ENCODE assay signal across 24 cellular contexts in the genomic region with DNA sequence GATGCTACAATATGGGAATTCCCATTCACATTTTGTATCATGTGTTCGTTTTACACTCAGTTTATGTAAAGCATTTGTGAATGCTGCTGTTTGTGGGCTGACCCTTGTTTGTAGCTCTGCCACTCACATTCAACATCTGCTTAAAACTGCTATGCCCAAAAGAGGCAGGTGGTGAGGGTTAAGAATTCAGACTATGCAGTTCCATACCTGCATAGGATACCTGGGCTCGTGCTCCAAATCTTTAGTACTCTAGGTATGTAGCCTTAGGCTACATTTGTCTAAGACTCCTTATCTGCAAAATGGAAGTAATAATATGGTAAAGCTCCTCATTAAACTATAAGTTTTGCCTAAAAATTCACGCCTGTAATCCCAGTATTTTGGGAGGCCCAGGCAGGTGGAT.
A peak's percentile ranks its signal among the peaks of the same experiment; 100 is the strongest.
DNase-seq lines count a peak whose midpoint lies in the region; ATAC-seq, FAIRE-seq and TF ChIP-seq lines count a peak whose summit lies in the region.
"Had no signal": no experiment of that assay in that cellular context is flagged by ENCODE, and none has a peak within 500 bp of the region (broad histone marks: within the 10 kb centered on the region; RNA-seq: fewer than 3 reads in every experiment).

No MANE protein-coding gene starts in this region.

- TF ChIP-seq CTCF in GM23338 (conservative IDR thresholded peaks at IDR 0.05; ENCODE audit: low read depth in 2 of 2) (no peak), H1 (IDR thresholded peaks at IDR 0.05; ENCODE audit: control extremely low read depth in 1 of 3, insufficient read depth in 1 of 3, low read depth in 1 of 3, low read length in 3 of 3) (no peak), gastroesophageal sphincter (IDR thresholded peaks at IDR 0.05) (no peak)

- H3K9ac ChIP-seq in H1 (replicated peaks in 1 of 4; ENCODE audit: extremely low read depth in 1 of 4, low read depth in 3 of 4, low read length in 3 of 4) (no peak overlapping the region), trophoblast cell (ENCODE audit: low read length) (no peak overlapping the region)
- H3K9ac ChIP-seq: BLaER1 had no signal

- H3K4me2 ChIP-seq in GM23338: no peak overlapping the region
- no peak overlapping the region for H3K4me2 ChIP-seq in H1 (ENCODE audit: insufficient read depth in 1 of 2, low read depth in 2 of 2, low read length in 2 of 2)
- H3K4me2 ChIP-seq in trophoblast cell (ENCODE audit: low read length): no peak overlapping the region
- H3K4me2 ChIP-seq: BLaER1 had no signal

- WGBS in H1 (ENCODE audit: extremely low coverage in 1 of 2, insufficient coverage in 1 of 2, insufficient read length in 1 of 2, insufficient replicate concordance in 2 of 2, low coverage in 1 of 2, low lambda C conversion rate in 2 of 2, missing lambda C conversion rate in 1 of 2), 2 experiments: 92% methylated on average over 3 of the region's 3 CpGs; no CpG with 5 or more reads in 1 of the 2 experiments
- WGBS in trophoblast cell (ENCODE audit: extremely low coverage, insufficient coverage, insufficient read length): no CpG with 5 or more reads among the region's 3 CpGs
- 80% methylated on average over 1 to 2 of the region's 3 CpGs for WGBS in gastroesophageal sphincter (ENCODE audit: low coverage in 1 of 2), 2 donors

- H2BK12ac ChIP-seq in H1 (ENCODE audit: low read depth, low read length) (no peak overlapping the region), trophoblast cell (ENCODE audit: low read length) (no peak overlapping the region)

- H2AK5ac ChIP-seq in H1 (ENCODE audit: low read depth, low read length) (no peak overlapping the region), trophoblast cell (ENCODE audit: low read length) (no peak overlapping the region)

- H3K27me3 Mint-ChIP-seq in GM23338 (ENCODE audit: insufficient read depth, low read depth, poor library complexity): no peaks in the 10 kb centered on the region
- H3K27me3 Mint-ChIP-seq in stimulated activated memory B cell treated with anti-CD40 and anti-IgM and Interleukin-4, amounts not matched to agents 10 μg/mL and 1 μg/mL and 100 μg/mL, for 72 hours: peaks cover 17% of the 10 kb centered on the region

- H3K27me3 ChIP-seq in GM23338 (ENCODE audit: insufficient read depth): no peaks in the 10 kb centered on the region
- no peaks in the 10 kb centered on the region; a peak in 1 of 7 replicates for H3K27me3 ChIP-seq in H1 (replicated peaks in 1 of 4; ENCODE audit: control insufficient read depth in 3 of 4, extremely low read depth in 1 of 4, insufficient read depth in 3 of 4, low read length in 3 of 4)
- H3K27me3 ChIP-seq in trophoblast cell (ENCODE audit: insufficient read depth, low read length): no peaks in the 10 kb centered on the region
- H3K27me3 ChIP-seq in gastroesophageal sphincter: no peaks in the 10 kb centered on the region
- H3K27me3 ChIP-seq: BE2C, BLaER1 had no signal

- no peak overlapping the region for H2AFZ ChIP-seq in GM23338
- H2AFZ ChIP-seq in H1 (ENCODE audit: low read length): no peak overlapping the region
- H2AFZ ChIP-seq in trophoblast cell (ENCODE audit: insufficient read depth, low read length, poor library complexity): no peak overlapping the region

- H4K5ac ChIP-seq in H1 (ENCODE audit: insufficient read length, low read depth, low read length): no peak overlapping the region

- no peaks in the 10 kb centered on the region for H4K20me1 ChIP-seq in GM23338 (replicated peaks; ENCODE audit: insufficient read depth)
- no peaks in the 10 kb centered on the region for H4K20me1 ChIP-seq in H1 (replicated peaks in 1 of 2; ENCODE audit: control insufficient read depth in 1 of 2, insufficient read depth in 2 of 2, low read length in 2 of 2)
- H4K20me1 ChIP-seq: BLaER1 had no signal

- no peak overlapping the region for H4K12ac ChIP-seq in trophoblast cell (ENCODE audit: low read depth, low read length)

- TF ChIP-seq RAD21 in H1 (IDR thresholded peaks at IDR 0.05 in 1 of 2, conservative IDR thresholded peaks at IDR 0.05 in 1 of 2; ENCODE audit: low read depth in 2 of 2, low read length in 2 of 2): no peak

- H3K18ac ChIP-seq in H1 (ENCODE audit: extremely low read depth, low read length) (no peak overlapping the region), trophoblast cell (ENCODE audit: low read length) (no peak overlapping the region)

- H3K27ac ChIP-seq in GM23338 (ENCODE audit: low read depth) (no peak overlapping the region), H1 (ENCODE audit: low read depth, low read length) (no peak overlapping the region), trophoblast cell (ENCODE audit: low read depth, low read length) (no peak overlapping the region), gastroesophageal sphincter (no peak overlapping the region)
- H3K27ac ChIP-seq: BLaER1 had no signal

- CTCF ChIA-PET in H1 (lab: Charles Lee; ENCODE audit: partially characterized antibody): interaction anchor here (1.2 to 1.5 kb wide), 2 partner anchors 12 to 15 kb away, joined by 3 read pairs; no protein-coding TSS in a partner anchor

- no peak overlapping the region for H3K4me3 Mint-ChIP-seq in GM23338
- H3K4me3 Mint-ChIP-seq in stimulated activated memory B cell treated with anti-CD40 and anti-IgM and Interleukin-4, amounts not matched to agents 10 μg/mL and 1 μg/mL and 100 μg/mL, for 72 hours: no peak overlapping the region
- H3K4me3 Mint-ChIP-seq: CD14-positive monocyte; CD4-positive, alpha-beta memory T cell; CD4-positive, CD25-positive, alpha-beta regulatory T cell; CD8-positive, alpha-beta memory T cell had no signal

- peaks cover 23% of the 10 kb centered on the region for H3K4me1 Mint-ChIP-seq in GM23338
- no peaks in the 10 kb centered on the region for H3K4me1 Mint-ChIP-seq in stimulated activated memory B cell treated with anti-CD40 and anti-IgM and Interleukin-4, amounts not matched to agents 10 μg/mL and 1 μg/mL and 100 μg/mL, for 72 hours
- H3K4me1 Mint-ChIP-seq: CD14-positive monocyte; CD4-positive, alpha-beta memory T cell; CD4-positive, CD25-positive, alpha-beta regulatory T cell; CD8-positive, alpha-beta memory T cell had no signal

- H3K9me3 ChIP-seq in H1 (ENCODE audit: insufficient read depth in 2 of 2, low read depth in 1 of 2, low read length in 1 of 2) (0 out of 4 replicates have a peak, but pooled peaks cover 0 to 3% of the 10 kb centered on the region in 2 experiments), trophoblast cell (ENCODE audit: insufficient read depth, low read depth, low read length) (peaks cover 3% of the 10 kb centered on the region), gastroesophageal sphincter (peaks cover 0 to 1% (median 0%) of the 10 kb centered on the region in 3 donors)
- H3K9me3 ChIP-seq: BE2C, BLaER1 had no signal

- H3K4me1 ChIP-seq in GM23338 (ENCODE audit: insufficient read depth): peaks cover 21% of the 10 kb centered on the region
- H3K4me1 ChIP-seq in H1 (replicated peaks in 1 of 4; ENCODE audit: control insufficient read depth in 3 of 4, insufficient read depth in 4 of 4, low read length in 3 of 4): peaks cover 0 to 6% (median 2%) of the 10 kb centered on the region in 4 experiments; a peak in 2 of 7 replicates
- H3K4me1 ChIP-seq in trophoblast cell (ENCODE audit: control insufficient read depth in 1 of 2, insufficient read depth in 2 of 2, low read length in 2 of 2): peaks cover 0 to 2% of the 10 kb centered on the region in 2 experiments
- no peaks in the 10 kb centered on the region for H3K4me1 ChIP-seq in gastroesophageal sphincter
- H3K4me1 ChIP-seq: BE2C, BLaER1 had no signal

- DNase-seq in GM23338 (ENCODE audit: low spot score): peak; percentile 52
- DNase-seq in H1 (ENCODE audit: low read depth in 1 of 2, low spot score in 2 of 2): no peak
- peak; percentile 12 for DNase-seq in iPS DF 19.7 (ENCODE audit: low read depth, low spot score)
- DNase-seq in trophoblast cell: peak; percentile 62 to 86
- no peak for DNase-seq in DMS 273 (lab: John Stamatoyannopoulos, UW; ENCODE audit: unreplicated experiment)
- no peak for DNase-seq in mesenteric fat pad (ENCODE audit: low spot score)
- DNase-seq: 8988T; ACHN; BE2C; C1 segment of cervical spinal cord; CD4-positive, alpha-beta memory T cell; CD4-positive, CD25-positive, alpha-beta regulatory T cell; CD8-positive, alpha-beta memory T cell; COR-L47; DMS79 treated with DMSO at 0.1 percent for 48 hours; GDM1 had no signal

- H2BK20ac ChIP-seq in H1 (ENCODE audit: low read length): 0 out of 2 replicates have a peak overlapping the region, but pooled peaks have one; percentile 28

- H4K8ac ChIP-seq in H1 (ENCODE audit: extremely low read depth, insufficient read depth, low read length) (no peak overlapping the region), trophoblast cell (ENCODE audit: low read depth, low read length) (no peak overlapping the region)

- no peak overlapping the region for H3K14ac ChIP-seq in H1 (ENCODE audit: insufficient read length)
- H3K14ac ChIP-seq in trophoblast cell (ENCODE audit: low read length): no peak overlapping the region

- H2BK5ac ChIP-seq in H1 (ENCODE audit: low read depth, low read length): no peak overlapping the region
- H2BK5ac ChIP-seq in trophoblast cell (ENCODE audit: low read depth, low read length, poor library complexity): no peak overlapping the region

- H3K56ac ChIP-seq in H1 (replicated peaks; ENCODE audit: insufficient read length, low read depth, low read length): no peak overlapping the region

- H2BK15ac ChIP-seq in H1 (ENCODE audit: low read length): no peak overlapping the region

- H3K79me1 ChIP-seq in H1 (ENCODE audit: low read depth, low read length): no peaks in the 10 kb centered on the region
- no peaks in the 10 kb centered on the region for H3K79me1 ChIP-seq in trophoblast cell (ENCODE audit: low read length)

- no peak for ATAC-seq in GM23338
- no peak for ATAC-seq in gastroesophageal sphincter
- ATAC-seq in stimulated activated memory B cell treated with anti-CD40 and anti-IgM and Interleukin-4, amounts not matched to agents 10 μg/mL and 1 μg/mL and 100 μg/mL, for 72 hours: no peak
- ATAC-seq: GM12878 had no signal

- H3K23me2 ChIP-seq in H1 (ENCODE audit: low read depth, low read length): peaks cover 3% of the 10 kb centered on the region; the same call in 1 of the 2 replicates

- TF ChIP-seq EP300 in H1 (IDR thresholded peaks at IDR 0.05; ENCODE audit: borderline replicate concordance in 1 of 2, low read depth in 2 of 2, low read length in 2 of 2): no peak
- TF ChIP-seq EP300 in gastroesophageal sphincter (IDR thresholded peaks at IDR 0.05): no peak

- H3K4me3 ChIP-seq in GM23338: no peak overlapping the region
- H3K4me3 ChIP-seq in H1 (ENCODE audit: extremely low read depth in 1 of 4, insufficient read depth in 2 of 4, low read depth in 3 of 4, low read length in 4 of 4): no peak overlapping the region
- H3K4me3 ChIP-seq in trophoblast cell (ENCODE audit: low read depth, low read length): no peak overlapping the region
- H3K4me3 ChIP-seq in gastroesophageal sphincter: no peak overlapping the region
- H3K4me3 ChIP-seq: BLaER1, GM12878 had no signal

- H3K27ac Mint-ChIP-seq in GM23338: no peak overlapping the region
- H3K27ac Mint-ChIP-seq in stimulated activated memory B cell treated with anti-CD40 and anti-IgM and Interleukin-4, amounts not matched to agents 10 μg/mL and 1 μg/mL and 100 μg/mL, for 72 hours: no peak overlapping the region
- H3K27ac Mint-ChIP-seq: CD14-positive monocyte; CD4-positive, alpha-beta memory T cell; CD4-positive, CD25-positive, alpha-beta regulatory T cell; CD8-positive, alpha-beta memory T cell had no signal

- TF ChIP-seq POLR2A in H1 (IDR thresholded peaks at IDR 0.05; ENCODE audit: control extremely low read depth in 1 of 2, low read depth in 2 of 2, low read length in 2 of 2) (no peak), gastroesophageal sphincter (IDR thresholded peaks at IDR 0.05) (no peak)

- FAIRE-seq in H1 (lab: Jason Lieb, UNC): no peak
- FAIRE-seq: A204.1, GM12878, GM12892, GM18507 had no signal

- H3K36me3 ChIP-seq in GM23338 (ENCODE audit: insufficient read depth): no peaks in the 10 kb centered on the region
- no peaks in the 10 kb centered on the region; a peak in 1 of 8 replicates for H3K36me3 ChIP-seq in H1 (ENCODE audit: control insufficient read depth in 2 of 4, insufficient read depth in 4 of 4, low read length in 3 of 4)
- H3K36me3 ChIP-seq in trophoblast cell (ENCODE audit: control insufficient read depth in 1 of 2, insufficient read depth in 2 of 2, low read length in 2 of 2): no peaks in the 10 kb centered on the region
- H3K36me3 ChIP-seq in gastroesophageal sphincter: no peaks in the 10 kb centered on the region
- H3K36me3 ChIP-seq: BE2C, BLaER1 had no signal

- POLR2A ChIA-PET in H1 (lab: Charles Lee; ENCODE audit: partially characterized antibody): no interaction called here

- H4K91ac ChIP-seq in H1 (replicated peaks; ENCODE audit: insufficient read length, low read length): no peak overlapping the region
- H4K91ac ChIP-seq in trophoblast cell (ENCODE audit: low read depth, low read length): no peak overlapping the region

- H3K79me2 ChIP-seq in GM23338 (replicated peaks; ENCODE audit: insufficient read depth) (no peaks in the 10 kb centered on the region), H1 (ENCODE audit: control insufficient read depth in 1 of 2, insufficient read depth in 2 of 2, low read length in 2 of 2) (no peaks in the 10 kb centered on the region), trophoblast cell (ENCODE audit: control insufficient read depth, insufficient read depth, low read length, poor library complexity) (no peaks in the 10 kb centered on the region)

- peaks cover 3% of the 10 kb centered on the region; the same call in 1 of the 3 replicates for H3K36me3 Mint-ChIP-seq in GM23338 (ENCODE audit: low read depth)
- no peaks in the 10 kb centered on the region for H3K36me3 Mint-ChIP-seq in stimulated activated memory B cell treated with anti-CD40 and anti-IgM and Interleukin-4, amounts not matched to agents 10 μg/mL and 1 μg/mL and 100 μg/mL, for 72 hours
- H3K36me3 Mint-ChIP-seq: CD14-positive monocyte; CD4-positive, alpha-beta memory T cell; CD4-positive, CD25-positive, alpha-beta regulatory T cell had no signal

- H2BK120ac ChIP-seq in H1 (replicated peaks; ENCODE audit: low read depth, low read length): no peak overlapping the region
- no peak overlapping the region for H2BK120ac ChIP-seq in trophoblast cell (ENCODE audit: insufficient read depth, low read length, poor library complexity)

- H3K9me2 ChIP-seq in GM23338 (ENCODE audit: insufficient read depth): no peaks in the 10 kb centered on the region

- no peak overlapping the region for H3K4ac ChIP-seq in H1 (replicated peaks; ENCODE audit: insufficient read length, low read depth, low read length)
- no peak overlapping the region for H3K4ac ChIP-seq in trophoblast cell (ENCODE audit: low read depth, low read length)

- no peaks in the 10 kb centered on the region for H3F3A ChIP-seq in GM23338 (replicated peaks; ENCODE audit: low read depth)

- peaks cover 6% of the 10 kb centered on the region; the same call in 1 of the 3 replicates for H3K9me3 Mint-ChIP-seq in GM23338
- H3K9me3 Mint-ChIP-seq in stimulated activated memory B cell treated with anti-CD40 and anti-IgM and Interleukin-4, amounts not matched to agents 10 μg/mL and 1 μg/mL and 100 μg/mL, for 72 hours: peaks cover 10% of the 10 kb centered on the region

- H3K23ac ChIP-seq in H1 (ENCODE audit: insufficient read length) (no peak overlapping the region), trophoblast cell (ENCODE audit: low read length) (no peak overlapping the region)

Comparison
In these comparisons a context has a peak if more than half of its experiments do, and no peak if none do; other contexts are left out.
1. DNase-seq: peak in GM23338 (single experiment), iPS DF 19.7 (single experiment) and trophoblast cell (2 of 2); none in H1 (0 of 2), DMS 273 (single experiment) and mesenteric fat pad (single experiment).